13 cellular contexts compared by ENCODE assay signal in genomic region chr11:2824851-2825250, GRCh38.
DNase-seq lines count a peak whose midpoint lies in the region; ATAC-seq and TF ChIP-seq lines count a peak whose summit lies in the region.
"Had no signal": no experiment of that assay in that cellular context is flagged by ENCODE, and none has a peak within 500 bp of the region (broad histone marks: within the 10 kb centered on the region; RNA-seq: fewer than 3 reads in every experiment).

No MANE protein-coding gene starts in this region.

- peak; percentile 7 for ATAC-seq in left lung
- peak; percentile 58 for ATAC-seq in sciatic nerve
- ATAC-seq in HG02759 (IDR thresholded peaks at IDR 0.05; ENCODE audit: unreplicated experiment) = no peak

- H3K27me3 ChIP-seq in brain microvascular endothelial cell (replicated peaks) (no peaks in the 10 kb centered on the region), left lung (no peaks in the 10 kb centered on the region)

- peak overlapping the region; percentile 90 for H3K27ac ChIP-seq in brain microvascular endothelial cell
- H3K27ac ChIP-seq in left lung = peak overlapping the region; percentile 67 to 84

- H3K4me3 ChIP-seq in brain microvascular endothelial cell (ENCODE audit: low read depth, low read length) (no peak overlapping the region), left lung (no peak overlapping the region)

- peak; percentile 29 for DNase-seq in AG08395 (ENCODE audit: low spot score)
- no peak for DNase-seq in brain microvascular endothelial cell
- DNase-seq in left lung = peak in 1 of 2 donors; percentile 55
- no peak for DNase-seq in sciatic nerve (ENCODE audit: low spot score)
- DNase-seq in OCI-M2 (lab: John Stamatoyannopoulos, UW; ENCODE audit: unreplicated experiment) = no peak
- no peak for DNase-seq in GM13976 (ENCODE audit: low spot score)
- DNase-seq in kidney tubule cell (ENCODE audit: low spot score) = no peak
- DNase-seq: activated CD4-positive, alpha-beta T cell treated with anti-CD3 and anti-CD28 coated beads, Interleukin-2, amount 50 U/mL, for 48 hours; activated naive CD4-positive, alpha-beta T cell treated with anti-CD3 and anti-CD28 coated beads, Interleukin-2, amount 50 U/mL, for 16 hours; DMS79 treated with DMSO at 0.1 percent for 48 hours; NCI-H1694 treated with DMSO at 0.1 percent for 48 hours; stimulated activated CD4-positive, alpha-beta T cell treated with anti-CD3 and anti-CD28 coated beads, Interleukin-15, amount 100 ng/mL, for 24 hours had no signal

- in situ Hi-C loops in brain microvascular endothelial cell (cut with HindIII; ENCODE audit: low pct_ligation_motif_present, low sequenced_read_pairs) = no loop called here
- in situ Hi-C loops in GM13976 (cut with MboI; ENCODE audit: low sequenced_read_pairs, unreplicated experiment) = no loop called here

- peaks cover 0 to 17% of the 10 kb centered on the region in 2 donors for H3K9me3 ChIP-seq in left lung

- no peaks in the 10 kb centered on the region for H3K36me3 ChIP-seq in brain microvascular endothelial cell (replicated peaks)
- no peaks in the 10 kb centered on the region for H3K36me3 ChIP-seq in left lung

- peaks cover 16 to 33% of the 10 kb centered on the region in 2 donors for H3K4me1 ChIP-seq in left lung

- no peak for TF ChIP-seq CTCF in brain microvascular endothelial cell (IDR thresholded peaks at IDR 0.05; ENCODE audit: low read depth, low read length, missing control alignments)
- TF ChIP-seq CTCF in left lung (IDR thresholded peaks at IDR 0.05) = no peak
- TF ChIP-seq CTCF in GM13976 (IDR thresholded peaks at IDR 0.05; ENCODE audit: borderline replicate concordance, control extremely low read depth, extremely low read depth, insufficient read depth, missing control alignments) = no peak

- intact Hi-C loops in left lung (cut with DNase I) = no loop called here
- intact Hi-C loops in sciatic nerve (cut with DNase I) = no loop called here
